ENCODE assay signal across 1 cellular context in genomic region chr1:214602764-214603657, GRCh38.
TF ChIP-seq lines count a peak whose summit lies in the region.

CENPF (plus strand) TSS chr1:214603195; CDS start chr1:214613755, 10,560 bp downstream.

TF ChIP-seq in K562, 482 proteins besides CTCF, POLR2A, EP300 and RAD21 (continued from another document and continues in another):
- peak; percentile 41; the same call in 1 of the 2 replicates for TF ChIP-seq ZNF592 (IDR thresholded peaks at IDR 0.05)
- no peak for TF ChIP-seq ZKSCAN8 (CRISPR knock-in tag; IDR thresholded peaks at IDR 0.05)
- peak in 1 of 2 experiments; percentile 59; a peak in 1 of 4 replicates for TF ChIP-seq UBTF (IDR thresholded peaks at IDR 0.05; ENCODE audit: borderline replicate concordance in 1 of 2, low read depth in 2 of 2, low read length in 2 of 2)
- TF ChIP-seq PRDM10 (IDR thresholded peaks at IDR 0.05; ENCODE audit: partially characterized antibody) = peak; percentile 81
- peak; percentile 27; the same call in 1 of the 2 replicates for TF ChIP-seq ELF4 (CRISPR knock-in tag; IDR thresholded peaks at IDR 0.05)
- peak; percentile 68 for TF ChIP-seq NBN (IDR thresholded peaks at IDR 0.05; ENCODE audit: low read depth)
- peak; percentile 63 for TF ChIP-seq POLR2B (IDR thresholded peaks at IDR 0.05; ENCODE audit: low read depth, partially characterized antibody)
- peak; percentile 59 for TF ChIP-seq KDM5B (IDR thresholded peaks at IDR 0.05; ENCODE audit: insufficient replicate concordance, low read depth, low read length)
- peak; percentile 62 for TF ChIP-seq BHLHE40 (IDR thresholded peaks at IDR 0.05; ENCODE audit: low read length)
- peak; percentile 97 for TF ChIP-seq RBBP5 (IDR thresholded peaks at IDR 0.05; ENCODE audit: borderline replicate concordance, insufficient read depth, low read length, poor library complexity, severe bottlenecking)
- TF ChIP-seq XRCC3 (IDR thresholded peaks at IDR 0.05) = no peak
- TF ChIP-seq GATAD2B (IDR thresholded peaks at IDR 0.05; ENCODE audit: borderline replicate concordance) = peak; percentile 92
- peak; percentile 98 for TF ChIP-seq MGA (IDR thresholded peaks at IDR 0.05)
- 0 out of 4 replicates have a peak, but pooled peaks of 1 of the 2 experiments have one; percentile 63 for TF ChIP-seq TBL1XR1 (IDR thresholded peaks at IDR 0.05; ENCODE audit: low read length in 2 of 2)
- TF ChIP-seq ZBTB11 (CRISPR knock-in tag; IDR thresholded peaks at IDR 0.05) = 0 out of 6 replicates have a peak, but pooled peaks of 1 of the 3 experiments have one; percentile 56
- 0 out of 2 replicates have a peak, but pooled peaks have one; percentile 16 for TF ChIP-seq ZNF445 (CRISPR knock-in tag; IDR thresholded peaks at IDR 0.05; ENCODE audit: low read depth)
- peak; percentile 43; the same call in 1 of the 2 replicates for TF ChIP-seq PML (IDR thresholded peaks at IDR 0.05; ENCODE audit: low read length)
- peak in 1 of 2 experiments; percentile 30; a peak in 1 of 4 replicates for TF ChIP-seq TRIM24 (IDR thresholded peaks at IDR 0.05)
- TF ChIP-seq ZNF695 (CRISPR knock-in tag; IDR thresholded peaks at IDR 0.05) = no peak
- TF ChIP-seq ZNF589 (CRISPR knock-in tag; IDR thresholded peaks at IDR 0.05; ENCODE audit: low read depth) = peak; percentile 48; the same call in 1 of the 2 replicates
- TF ChIP-seq ZBTB2 (IDR thresholded peaks at IDR 0.05) = peak; percentile 67
- peak; percentile 69 for TF ChIP-seq XRCC5 (IDR thresholded peaks at IDR 0.05; ENCODE audit: low read depth, low read length)
- TF ChIP-seq FOXJ3 (CRISPR knock-in tag; IDR thresholded peaks at IDR 0.05) = peak; percentile 90
